ENCODE assay signal across 19 cellular contexts in genomic region chr12:114628199-114628598, GRCh38.
"Had no signal": no experiment of that assay in that cellular context is flagged by ENCODE, and none has a peak within 500 bp of the region (broad histone marks: within the 10 kb centered on the region; RNA-seq: fewer than 3 reads in every experiment).

No MANE protein-coding gene starts in this region.

- H3K36me3 ChIP-seq: adrenal gland, ascending aorta, brain microvascular endothelial cell, upper lobe of left lung had no signal

- H3K27me3 ChIP-seq: adrenal gland, ascending aorta, brain microvascular endothelial cell, hepatocyte, upper lobe of left lung had no signal

- H3K4me3 ChIP-seq: adrenal gland, ascending aorta, hepatocyte, upper lobe of left lung had no signal

- FAIRE-seq: frontal cortex had no signal

- H3K9me3 ChIP-seq: adrenal gland, ascending aorta, upper lobe of left lung had no signal

- H3K4me1 ChIP-seq: adrenal gland, ascending aorta had no signal

- DNase-seq: activated CD4-positive, alpha-beta T cell treated with anti-CD3 and anti-CD28 coated beads for 1 hour; activated CD4-positive, alpha-beta T cell treated with anti-CD3 and anti-CD28 coated beads, Interleukin-2, amount 50 U/mL, for 1 hour; activated CD8-positive, alpha-beta T cell treated with anti-CD3 and anti-CD28 coated beads, Interleukin-2, amount 10 ng/mL, durations not matched to agents 7 days and 5 days; activated T-cell treated with anti-CD3 and anti-CD28 coated beads, Interleukin-2, amount 50 U/mL, for 24 hours; adrenal gland; brain microvascular endothelial cell; caudate nucleus; effector CD8-positive, alpha-beta T cell; glutamatergic neuron; left cardiac atrium; retina; stimulated activated CD4-positive, alpha-beta T cell treated with anti-CD3 and anti-CD28 coated beads, Interleukin-12 subunit alpha, Interleukin-12 subunit beta, amount 100 ng/mL, for 4 hours; stimulated activated naive CD8-positive, alpha-beta T cell treated with anti-CD3 and anti-CD28 coated beads, Interleukin-15, amount 100 ng/mL, for 72 hours; T-helper 1 cell; T-helper 9 cell; upper lobe of left lung had no signal
